2 cellular contexts compared by ENCODE assay signal in the genomic region with DNA sequence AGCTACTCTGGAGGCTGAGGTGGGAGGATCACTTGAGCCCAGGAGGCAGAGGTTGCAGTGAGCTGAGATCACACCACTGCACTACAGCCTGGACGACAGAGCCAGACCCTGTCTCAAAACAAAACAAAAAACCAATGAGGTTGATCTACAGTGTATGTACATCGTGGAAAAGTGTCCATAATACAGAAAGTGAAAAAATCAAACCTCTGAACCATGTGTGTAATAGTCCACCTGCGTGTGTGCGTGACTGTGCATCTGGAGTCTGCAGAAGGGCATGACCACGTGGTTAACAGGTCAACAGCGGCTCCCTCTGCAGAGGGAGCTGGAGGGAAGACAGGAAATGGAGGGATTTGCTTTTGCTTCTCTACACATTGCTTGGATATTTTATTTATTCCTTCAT.
TF ChIP-seq lines count a peak whose summit lies in the region.

No MANE protein-coding gene starts in this region.

TF ChIP-seq in IMR-90, 13 proteins besides CTCF, POLR2A, EP300 and RAD21:
- TF ChIP-seq MAZ (IDR thresholded peaks at IDR 0.05; ENCODE audit: borderline replicate concordance, low read depth, low read length) (no peak), SMC3 (IDR thresholded peaks at IDR 0.05; ENCODE audit: low read depth, low read length) (no peak), USF2 (IDR thresholded peaks at IDR 0.05; ENCODE audit: low read depth, low read length) (no peak), FOS (IDR thresholded peaks at IDR 0.05; ENCODE audit: low read depth, low read length) (no peak), BHLHE40 (IDR thresholded peaks at IDR 0.05; ENCODE audit: low read depth, low read length) (no peak), CHD1 (IDR thresholded peaks at IDR 0.05; ENCODE audit: low read depth, low read length) (no peak)

TF ChIP-seq in HepG2, 621 proteins besides CTCF, POLR2A, EP300 and RAD21 (continues in another document):
- TF ChIP-seq ZNF614 (CRISPR knock-in tag; IDR thresholded peaks at IDR 0.05; ENCODE audit: borderline replicate concordance) = 0 out of 2 replicates have a peak, but pooled peaks have one; percentile 41
- TF ChIP-seq, protein P1, sequence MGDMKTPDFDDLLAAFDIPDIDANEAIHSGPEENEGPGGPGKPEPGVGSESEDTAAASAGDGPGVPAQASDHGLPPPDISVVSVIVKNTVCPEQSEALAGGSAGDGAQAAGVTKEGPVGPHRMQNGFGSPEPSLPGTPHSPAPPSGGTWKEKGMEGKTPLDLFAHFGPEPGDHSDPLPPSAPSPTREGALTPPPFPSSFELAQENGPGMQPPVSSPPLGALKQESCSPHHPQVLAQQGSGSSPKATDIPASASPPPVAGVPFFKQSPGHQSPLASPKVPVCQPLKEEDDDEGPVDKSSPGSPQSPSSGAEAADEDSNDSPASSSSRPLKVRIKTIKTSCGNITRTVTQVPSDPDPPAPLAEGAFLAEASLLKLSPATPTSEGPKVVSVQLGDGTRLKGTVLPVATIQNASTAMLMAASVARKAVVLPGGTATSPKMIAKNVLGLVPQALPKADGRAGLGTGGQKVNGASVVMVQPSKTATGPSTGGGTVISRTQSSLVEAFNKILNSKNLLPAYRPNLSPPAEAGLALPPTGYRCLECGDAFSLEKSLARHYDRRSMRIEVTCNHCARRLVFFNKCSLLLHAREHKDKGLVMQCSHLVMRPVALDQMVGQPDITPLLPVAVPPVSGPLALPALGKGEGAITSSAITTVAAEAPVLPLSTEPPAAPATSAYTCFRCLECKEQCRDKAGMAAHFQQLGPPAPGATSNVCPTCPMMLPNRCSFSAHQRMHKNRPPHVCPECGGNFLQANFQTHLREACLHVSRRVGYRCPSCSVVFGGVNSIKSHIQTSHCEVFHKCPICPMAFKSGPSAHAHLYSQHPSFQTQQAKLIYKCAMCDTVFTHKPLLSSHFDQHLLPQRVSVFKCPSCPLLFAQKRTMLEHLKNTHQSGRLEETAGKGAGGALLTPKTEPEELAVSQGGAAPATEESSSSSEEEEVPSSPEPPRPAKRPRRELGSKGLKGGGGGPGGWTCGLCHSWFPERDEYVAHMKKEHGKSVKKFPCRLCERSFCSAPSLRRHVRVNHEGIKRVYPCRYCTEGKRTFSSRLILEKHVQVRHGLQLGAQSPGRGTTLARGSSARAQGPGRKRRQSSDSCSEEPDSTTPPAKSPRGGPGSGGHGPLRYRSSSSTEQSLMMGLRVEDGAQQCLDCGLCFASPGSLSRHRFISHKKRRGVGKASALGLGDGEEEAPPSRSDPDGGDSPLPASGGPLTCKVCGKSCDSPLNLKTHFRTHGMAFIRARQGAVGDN (CRISPR knock-in tag; IDR thresholded peaks at IDR 0.05) = peak; percentile 44; the same call in 1 of the 2 replicates
- peak; percentile 51; the same call in 1 of the 2 replicates for TF ChIP-seq ZNF232 (CRISPR knock-in tag; IDR thresholded peaks at IDR 0.05; ENCODE audit: borderline replicate concordance)
- TF ChIP-seq ARID5B (CRISPR knock-in tag; IDR thresholded peaks at IDR 0.05) = peak; percentile 42; the same call in 1 of the 2 replicates
- TF ChIP-seq ZFP82 (CRISPR knock-in tag; IDR thresholded peaks at IDR 0.05; ENCODE audit: borderline replicate concordance) = no peak
- 0 out of 2 replicates have a peak, but pooled peaks have one; percentile 43 for TF ChIP-seq ZNF792 (CRISPR knock-in tag; IDR thresholded peaks at IDR 0.05)
- 0 out of 2 replicates have a peak, but pooled peaks have one; percentile 36 for TF ChIP-seq ZGPAT (CRISPR knock-in tag; IDR thresholded peaks at IDR 0.05)
- TF ChIP-seq FIP1L1 (IDR thresholded peaks at IDR 0.05; ENCODE audit: borderline replicate concordance, insufficient read depth, low read depth, low read length) = no peak
- TF ChIP-seq ARNTL (CRISPR knock-in tag; IDR thresholded peaks at IDR 0.05) = peak; percentile 58; the same call in 1 of the 2 replicates
- TF ChIP-seq HOXA5 (CRISPR knock-in tag; IDR thresholded peaks at IDR 0.05) = no peak
- TF ChIP-seq PPARG (CRISPR knock-in tag; conservative IDR thresholded peaks at IDR 0.05) = peak; percentile 56; the same call in 1 of the 2 replicates
- peak; percentile 76; the same call in 1 of the 2 replicates for TF ChIP-seq ZNF121 (CRISPR knock-in tag; IDR thresholded peaks at IDR 0.05)
- TF ChIP-seq ZNF770 (CRISPR knock-in tag; IDR thresholded peaks at IDR 0.05) = peak; percentile 71; the same call in 1 of the 2 replicates
- TF ChIP-seq HNF1B (CRISPR knock-in tag; IDR thresholded peaks at IDR 0.05) = peak; percentile 56; the same call in 1 of the 2 replicates
- 0 out of 2 replicates have a peak, but pooled peaks have one; percentile 30 for TF ChIP-seq ZMAT3 (CRISPR knock-in tag; conservative IDR thresholded peaks at IDR 0.05)
- TF ChIP-seq, protein P2, sequence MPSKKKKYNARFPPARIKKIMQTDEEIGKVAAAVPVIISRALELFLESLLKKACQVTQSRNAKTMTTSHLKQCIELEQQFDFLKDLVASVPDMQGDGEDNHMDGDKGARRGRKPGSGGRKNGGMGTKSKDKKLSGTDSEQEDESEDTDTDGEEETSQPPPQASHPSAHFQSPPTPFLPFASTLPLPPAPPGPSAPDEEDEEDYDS (CRISPR knock-in tag; IDR thresholded peaks at IDR 0.05) = no peak
- TF ChIP-seq ZKSCAN8 (CRISPR knock-in tag; IDR thresholded peaks at IDR 0.05; ENCODE audit: borderline replicate concordance) = 0 out of 2 replicates have a peak, but pooled peaks have one; percentile 45
- TF ChIP-seq KDM6A (CRISPR knock-in tag; IDR thresholded peaks at IDR 0.05; ENCODE audit: low read depth) = 0 out of 2 replicates have a peak, but pooled peaks have one; percentile 17
- TF ChIP-seq RARA (CRISPR knock-in tag; IDR thresholded peaks at IDR 0.05) = peak; percentile 59
- TF ChIP-seq FOSL2 (CRISPR knock-in tag; IDR thresholded peaks at IDR 0.05) = peak; percentile 16; the same call in 1 of the 2 replicates
- TF ChIP-seq AHR (CRISPR knock-in tag; IDR thresholded peaks at IDR 0.05) = peak; percentile 47; the same call in 1 of the 2 replicates
- 0 out of 3 replicates have a peak, but pooled peaks have one; percentile 51 for TF ChIP-seq MXI1 (IDR thresholded peaks at IDR 0.05; ENCODE audit: borderline replicate concordance, low read depth, low read length)
- TF ChIP-seq KDM2A (CRISPR knock-in tag; IDR thresholded peaks at IDR 0.05; ENCODE audit: borderline replicate concordance, low read depth) = peak; percentile 21; the same call in 1 of the 2 replicates
- 0 out of 2 replicates have a peak, but pooled peaks have one; percentile 12 for TF ChIP-seq NFE2L2 (IDR thresholded peaks at IDR 0.05; ENCODE audit: low read length)
- TF ChIP-seq, protein P3, sequence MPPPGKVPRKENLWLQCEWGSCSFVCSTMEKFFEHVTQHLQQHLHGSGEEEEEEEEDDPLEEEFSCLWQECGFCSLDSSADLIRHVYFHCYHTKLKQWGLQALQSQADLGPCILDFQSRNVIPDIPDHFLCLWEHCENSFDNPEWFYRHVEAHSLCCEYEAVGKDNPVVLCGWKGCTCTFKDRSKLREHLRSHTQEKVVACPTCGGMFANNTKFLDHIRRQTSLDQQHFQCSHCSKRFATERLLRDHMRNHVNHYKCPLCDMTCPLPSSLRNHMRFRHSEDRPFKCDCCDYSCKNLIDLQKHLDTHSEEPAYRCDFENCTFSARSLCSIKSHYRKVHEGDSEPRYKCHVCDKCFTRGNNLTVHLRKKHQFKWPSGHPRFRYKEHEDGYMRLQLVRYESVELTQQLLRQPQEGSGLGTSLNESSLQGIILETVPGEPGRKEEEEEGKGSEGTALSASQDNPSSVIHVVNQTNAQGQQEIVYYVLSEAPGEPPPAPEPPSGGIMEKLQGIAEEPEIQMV (CRISPR knock-in tag; IDR thresholded peaks at IDR 0.05; ENCODE audit: low read depth) = no peak
- 0 out of 2 replicates have a peak, but pooled peaks have one; percentile 29 for TF ChIP-seq CHD4 (IDR thresholded peaks at IDR 0.05; ENCODE audit: borderline replicate concordance, low read length)
- TF ChIP-seq FOXA1 (IDR thresholded peaks at IDR 0.05) = no peak
- TF ChIP-seq FOXA1 (CRISPR knock-in tag; IDR thresholded peaks at IDR 0.05) = peak; percentile 58
- TF ChIP-seq ERF (CRISPR knock-in tag; IDR thresholded peaks at IDR 0.05) = peak; percentile 72
- peak; percentile 44; the same call in 1 of the 2 replicates for TF ChIP-seq GATAD2A (CRISPR knock-in tag; IDR thresholded peaks at IDR 0.05)
- peak in 1 of 2 experiments; percentile 32; a peak in 1 of 4 replicates for TF ChIP-seq NR2F1 (CRISPR knock-in tag; IDR thresholded peaks at IDR 0.05)
- TF ChIP-seq, protein P4, sequence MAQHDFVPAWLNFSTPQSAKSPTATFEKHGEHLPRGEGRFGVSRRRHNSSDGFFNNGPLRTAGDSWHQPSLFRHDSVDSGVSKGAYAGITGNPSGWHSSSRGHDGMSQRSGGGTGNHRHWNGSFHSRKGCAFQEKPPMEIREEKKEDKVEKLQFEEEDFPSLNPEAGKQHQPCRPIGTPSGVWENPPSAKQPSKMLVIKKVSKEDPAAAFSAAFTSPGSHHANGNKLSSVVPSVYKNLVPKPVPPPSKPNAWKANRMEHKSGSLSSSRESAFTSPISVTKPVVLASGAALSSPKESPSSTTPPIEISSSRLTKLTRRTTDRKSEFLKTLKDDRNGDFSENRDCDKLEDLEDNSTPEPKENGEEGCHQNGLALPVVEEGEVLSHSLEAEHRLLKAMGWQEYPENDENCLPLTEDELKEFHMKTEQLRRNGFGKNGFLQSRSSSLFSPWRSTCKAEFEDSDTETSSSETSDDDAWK (CRISPR knock-in tag; IDR thresholded peaks at IDR 0.05) = no peak
- peak; percentile 82 for TF ChIP-seq SAP130 (CRISPR knock-in tag; IDR thresholded peaks at IDR 0.05; ENCODE audit: low read depth)
- peak; percentile 30; the same call in 1 of the 2 replicates for TF ChIP-seq GABPB1 (CRISPR knock-in tag; IDR thresholded peaks at IDR 0.05)
- TF ChIP-seq FOXA3 (CRISPR knock-in tag; IDR thresholded peaks at IDR 0.05) = peak; percentile 41; the same call in 1 of the 2 replicates
- no peak for TF ChIP-seq NR2F6 (IDR thresholded peaks at IDR 0.05)
- peak; percentile 70 for TF ChIP-seq NR2F6 (CRISPR knock-in tag; IDR thresholded peaks at IDR 0.05)
- TF ChIP-seq THAP11 (CRISPR knock-in tag; IDR thresholded peaks at IDR 0.05) = 0 out of 2 replicates have a peak, but pooled peaks have one; percentile 16
- TF ChIP-seq MIER2 (CRISPR knock-in tag; IDR thresholded peaks at IDR 0.05) = no peak
